ENCODE assay signal across 10 cellular contexts in the genomic region with DNA sequence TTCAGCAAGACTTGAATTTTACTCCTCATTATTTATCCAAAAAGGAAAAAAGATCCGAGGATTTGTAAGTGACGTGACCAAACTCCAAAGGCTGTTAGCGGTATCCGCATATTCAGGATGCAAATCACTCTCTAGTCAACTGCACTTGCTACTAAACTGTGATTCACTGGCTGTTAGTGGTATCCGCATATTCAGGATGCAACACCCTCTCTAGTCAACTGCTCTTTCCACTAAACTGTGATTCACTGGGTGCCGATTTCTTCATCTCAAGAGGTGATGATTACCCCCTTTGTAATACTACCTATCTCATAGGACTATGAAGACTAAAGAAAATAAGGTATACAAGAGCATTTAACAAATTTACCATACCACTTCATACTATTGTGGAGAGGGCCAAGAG. TPM values are rescaled to one million over a fixed set of nuclear protein-coding genes. Genes with fewer than 3 reads are reported as not detected.
A peak's percentile ranks its signal among the peaks of the same experiment; 100 is the strongest.
DNase-seq lines count a peak whose midpoint lies in the region; ATAC-seq, FAIRE-seq and TF ChIP-seq lines count a peak whose summit lies in the region.
"Had no signal": no experiment of that assay in that cellular context is flagged by ENCODE, and none has a peak within 500 bp of the region (broad histone marks: within the 10 kb centered on the region; RNA-seq: fewer than 3 reads in every experiment).

No MANE protein-coding gene starts in this region.

- no peak for TF ChIP-seq RAD21 in HepG2 (CRISPR knock-in tag; IDR thresholded peaks at IDR 0.05)

- peak overlapping the region; percentile 13; the same call in 1 of the 2 replicates for H3K4me3 ChIP-seq in Karpas-422 (ENCODE audit: low read length)
- H3K4me3 ChIP-seq in epithelial cell of esophagus (ENCODE audit: low read length) = no peak overlapping the region
- no peak overlapping the region for H3K4me3 ChIP-seq in HepG2 (replicated peaks in 1 of 3; ENCODE audit: insufficient read depth in 1 of 3, low read depth in 2 of 3, low read length in 3 of 3)

- 97% methylated on average over 6 of the region's 6 CpGs for WGBS in HepG2 (ENCODE audit: low lambda C conversion rate)

- no peak for TF ChIP-seq POLR2A in HepG2 (IDR thresholded peaks at IDR 0.05; ENCODE audit: insufficient read depth in 1 of 2, low read depth in 2 of 2, low read length in 2 of 2)

- peak overlapping the region; percentile 66 to 72 for H3K4me3 Mint-ChIP-seq in stimulated activated naive CD8-positive, alpha-beta T cell treated with anti-CD3 and anti-CD28 coated beads, Interleukin-15, amount 100 ng/mL, for 72 hours

- H3K9me2 ChIP-seq in Karpas-422 (replicated peaks; ENCODE audit: insufficient read depth, low read length) = no peaks in the 10 kb centered on the region

- no peaks in the 10 kb centered on the region for H3K9me3 Mint-ChIP-seq in stimulated activated naive CD8-positive, alpha-beta T cell treated with anti-CD3 and anti-CD28 coated beads, Interleukin-15, amount 100 ng/mL, for 72 hours

- no peak overlapping the region for H2AFZ ChIP-seq in Karpas-422 (ENCODE audit: low read length)
- H2AFZ ChIP-seq in HepG2 (ENCODE audit: low read length) = no peak overlapping the region

- no peaks in the 10 kb centered on the region for H4K20me1 ChIP-seq in Karpas-422 (ENCODE audit: insufficient read depth, low read depth, low read length)
- H4K20me1 ChIP-seq in HepG2 (ENCODE audit: insufficient read depth, low read length) = peaks cover 2% of the 10 kb centered on the region; the same call in 1 of the 2 replicates

- H3K4me1 Mint-ChIP-seq in stimulated activated naive CD8-positive, alpha-beta T cell treated with anti-CD3 and anti-CD28 coated beads, Interleukin-15, amount 100 ng/mL, for 72 hours = peaks cover 86% of the 10 kb centered on the region

- ATAC-seq in stimulated activated naive CD8-positive, alpha-beta T cell treated with anti-CD3 and anti-CD28 coated beads, Interleukin-15, amount 100 ng/mL, for 72 hours = peak; percentile 64
- ATAC-seq in HG03354 (IDR thresholded peaks at IDR 0.05; ENCODE audit: poor library complexity, severe bottlenecking, unreplicated experiment) = no peak
- no peak for ATAC-seq in HepG2

- peaks cover 94% of the 10 kb centered on the region for H3K79me2 ChIP-seq in Karpas-422 (ENCODE audit: low read length)
- H3K79me2 ChIP-seq in HepG2 (ENCODE audit: insufficient read depth, low read length) = peaks cover 43% of the 10 kb centered on the region

- H3K27ac ChIP-seq in Karpas-422 (ENCODE audit: low read length) (peak overlapping the region; percentile 16; the same call in 1 of the 2 replicates), HepG2 (ENCODE audit: extremely low read length, insufficient read depth, low read length) (no peak overlapping the region)

- TF ChIP-seq EP300 in HepG2 (IDR thresholded peaks at IDR 0.05; ENCODE audit: low read depth in 2 of 2, low read length in 2 of 2) (no peak), HepG2 (CRISPR knock-in tag; IDR thresholded peaks at IDR 0.05; ENCODE audit: borderline replicate concordance) (no peak)

- H3K27me3 Mint-ChIP-seq in stimulated activated naive CD8-positive, alpha-beta T cell treated with anti-CD3 and anti-CD28 coated beads, Interleukin-15, amount 100 ng/mL, for 72 hours = no peaks in the 10 kb centered on the region

- peak overlapping the region in 1 of 2 donors; percentile 19 for H3K27ac Mint-ChIP-seq in stimulated activated naive CD8-positive, alpha-beta T cell treated with anti-CD3 and anti-CD28 coated beads, Interleukin-15, amount 100 ng/mL, for 72 hours

- in situ Hi-C loops in HepG2 (cut with HindIII; ENCODE audit: extremely low pct_ligation_motif_present, low pct_unique_long_range_greater_than_20kb) = no loop called here

- H3K27me3 ChIP-seq in Karpas-422 (ENCODE audit: low read length) = no peaks in the 10 kb centered on the region
- no peaks in the 10 kb centered on the region for H3K27me3 ChIP-seq in HepG2 (ENCODE audit: control insufficient read depth in 1 of 2, insufficient read depth in 2 of 2, low read length in 2 of 2)

- CTCF ChIA-PET in HepG2 (lab: Yijun Ruan, JAX; ENCODE audit: low intra/inter-chr PET ratio, low total read pairs) = no interaction called here

- H3K9me3 ChIP-seq in Karpas-422 (ENCODE audit: low read length) = no peaks in the 10 kb centered on the region
- H3K9me3 ChIP-seq in HepG2 (ENCODE audit: low read length) = no peaks in the 10 kb centered on the region

- DNase-seq in stimulated activated CD4-positive, alpha-beta T cell treated with anti-CD3 and anti-CD28 coated beads, Interleukin-15, amount 100 ng/mL, for 24 hours = peak; percentile 18
- DNase-seq in stimulated activated CD4-positive, alpha-beta T cell treated with anti-CD3 and anti-CD28 coated beads, Interleukin-2, amount 100 ng/mL, for 24 hours = no peak
- DNase-seq in Karpas-422 (no peak), epithelial cell of esophagus (ENCODE audit: low read depth) (peak; percentile 98), SHP77 treated with DMSO at 0.1 percent for 48 hours (lab: John Stamatoyannopoulos, UW) (no peak), HepG2 (ENCODE audit: low spot score) (no peak)
- no peak for DNase-seq in stimulated activated naive CD8-positive, alpha-beta T cell treated with anti-CD3 and anti-CD28 coated beads, Interleukin-15, amount 100 ng/mL, for 72 hours
- DNase-seq: activated gamma-delta T cell treated with Interleukin-2 at 50 U/mL for 16 hours, Right ventricle myocardium superior had no signal

- no peaks in the 10 kb centered on the region for H3K36me3 ChIP-seq in Karpas-422 (ENCODE audit: insufficient read depth, low read length)
- H3K36me3 ChIP-seq in HepG2 (replicated peaks in 1 of 2; ENCODE audit: control insufficient read depth in 1 of 2, insufficient read depth in 2 of 2, low read length in 2 of 2) = no peaks in the 10 kb centered on the region; a peak in 1 of 5 replicates

- H3K4me2 ChIP-seq in Karpas-422 (ENCODE audit: low read depth, low read length, poor library complexity, severe bottlenecking) (peak overlapping the region; percentile 22), HepG2 (ENCODE audit: low read depth, low read length) (no peak overlapping the region)

- no peak for TF ChIP-seq CTCF in epithelial cell of esophagus (IDR thresholded peaks at IDR 0.05; ENCODE audit: insufficient read depth, low read depth, low read length, missing control alignments)
- no peak for TF ChIP-seq CTCF in HepG2 (CRISPR knock-in tag; IDR thresholded peaks at IDR 0.05)

- FAIRE-seq in HepG2 (lab: Jason Lieb, UNC) = no peak

- H3K9ac ChIP-seq in Karpas-422 (ENCODE audit: low read length) = peak overlapping the region; percentile 11; the same call in 1 of the 2 replicates
- H3K9ac ChIP-seq in HepG2 (ENCODE audit: insufficient read depth, low read depth, low read length) = no peak overlapping the region

- no TSS peak for BruUV-seq in HepG2 (replicated peaks; lab: Mats Ljungman, UMichigan)

- H3K4me1 ChIP-seq in Karpas-422 (ENCODE audit: low read length) (peaks cover 38% of the 10 kb centered on the region), HepG2 (ENCODE audit: insufficient read depth, low read length) (peaks cover 30% of the 10 kb centered on the region)

- POLR2A ChIA-PET in HepG2 (lab: Yijun Ruan, JAX) = no interaction called here

- intact Hi-C loops in HepG2 (cut with micrococcal nuclease; ENCODE audit: unreplicated experiment) = loop anchor here (10.0 kb wide), 1 partner anchor 47 kb away; no protein-coding TSS in a partner anchor

RNA-seq across cellular contexts. Expression of gene MAPKAP1, which starts 5.7 kb away (rescaled TPM):
- total RNA-seq in Karpas-422 (2014; rRNA removed; shearing (Covaris generic); ENCODE audit: low replicate concordance) = 62.8 and 85.1 TPM in 2 replicates
- total RNA-seq in HepG2 (2016; rRNA removed; fragmentation: Illumina TruSeq; extraction: Trizol) = 63.3 and 64.3 TPM in 2 replicates
- 73.6 and 79.6 TPM in 2 replicates for total RNA-seq in HepG2 (2016; cell fraction: cytosol; rRNA removed; fragmentation: Illumina TruSeq; extraction: Trizol; ENCODE audit: low read depth)
- 50.8 and 66.4 TPM in 2 replicates for total RNA-seq in HepG2 (2016; cell fraction: insoluble cytoplasmic fraction; rRNA removed; fragmentation: Illumina TruSeq; extraction: Trizol)
- total RNA-seq in HepG2 (2016; cell fraction: membrane; rRNA removed; fragmentation: Illumina TruSeq; extraction: Trizol) = 151 and 154 TPM in 2 replicates
- total RNA-seq in HepG2 (2016; cell fraction: nucleus; rRNA removed; fragmentation: Illumina TruSeq; extraction: Trizol) = 40.3 and 49.7 TPM in 2 replicates
- polyA plus RNA-seq in HepG2 (2011; rRNA removed) = 38.3 and 45.0 TPM in 2 replicates
- 31.1 and 37.8 TPM in 2 replicates for polyA plus RNA-seq in HepG2 (2011; cell fraction: cytosol; rRNA removed)
- 19.1 and 22.9 TPM in 2 replicates for polyA plus RNA-seq in HepG2 (2011; cell fraction: nucleus; rRNA removed)
- polyA plus RNA-seq in HepG2 (2012) = 23.3 and 24.3 TPM in 2 replicates
- polyA plus RNA-seq in HepG2 (2016; cell fraction: cytosol; fragmentation: Illumina TruSeq; extraction: Trizol; ENCODE audit: low read depth) = 152 and 156 TPM in 2 replicates
- 64.7 and 77.0 TPM in 2 replicates for polyA plus RNA-seq in HepG2 (2016; cell fraction: insoluble cytoplasmic fraction; fragmentation: Illumina TruSeq; extraction: Trizol; ENCODE audit: low read depth)
- 215 and 223 TPM in 2 replicates for polyA plus RNA-seq in HepG2 (2016; cell fraction: membrane; fragmentation: Illumina TruSeq; extraction: Trizol; ENCODE audit: low read depth)
- polyA plus RNA-seq in HepG2 (2016; cell fraction: nucleus; fragmentation: Illumina TruSeq; extraction: Trizol; ENCODE audit: insufficient read depth, low read depth) = 63.9 and 70.8 TPM in 2 replicates
- 42.8 and 148 TPM in 2 replicates for polyA minus RNA-seq in HepG2 (2011; rRNA and poly(A)+ RNA removed; ENCODE audit: low replicate concordance)
- 8.1 and 12.7 TPM in 2 replicates for polyA minus RNA-seq in HepG2 (2011; cell fraction: cytosol; rRNA and poly(A)+ RNA removed)
- 39.3 and 49.2 TPM in 2 replicates for polyA minus RNA-seq in HepG2 (2011; cell fraction: nucleus; rRNA and poly(A)+ RNA removed)

RNA-seq across cellular contexts. Expression of gene PBX3, which starts 45.8 kb away (rescaled TPM):
- 8.8 TPM in 2 replicates for total RNA-seq in Karpas-422 (2014; rRNA removed; shearing (Covaris generic); ENCODE audit: low replicate concordance)
- total RNA-seq in HepG2 (2016; rRNA removed; fragmentation: Illumina TruSeq; extraction: Trizol) = 9.1 and 11.2 TPM in 2 replicates
- total RNA-seq in HepG2 (2016; cell fraction: cytosol; rRNA removed; fragmentation: Illumina TruSeq; extraction: Trizol; ENCODE audit: low read depth) = 5.7 and 6.3 TPM in 2 replicates
- total RNA-seq in HepG2 (2016; cell fraction: insoluble cytoplasmic fraction; rRNA removed; fragmentation: Illumina TruSeq; extraction: Trizol) = 9.3 and 12.6 TPM in 2 replicates
- 9.0 and 10.8 TPM in 2 replicates for total RNA-seq in HepG2 (2016; cell fraction: membrane; rRNA removed; fragmentation: Illumina TruSeq; extraction: Trizol)
- 33.5 and 37.6 TPM in 2 replicates for total RNA-seq in HepG2 (2016; cell fraction: nucleus; rRNA removed; fragmentation: Illumina TruSeq; extraction: Trizol)
- 4.0 and 6.0 TPM in 2 replicates for polyA plus RNA-seq in HepG2 (2011; rRNA removed)
- polyA plus RNA-seq in HepG2 (2011; cell fraction: cytosol; rRNA removed) = 3.6 and 3.8 TPM in 2 replicates
- polyA plus RNA-seq in HepG2 (2011; cell fraction: nucleus; rRNA removed) = 2.9 and 3.4 TPM in 2 replicates
- 3.7 and 4.6 TPM in 2 replicates for polyA plus RNA-seq in HepG2 (2012)
- 4.4 and 6.4 TPM in 2 replicates for polyA plus RNA-seq in HepG2 (2016; cell fraction: cytosol; fragmentation: Illumina TruSeq; extraction: Trizol; ENCODE audit: low read depth)
- polyA plus RNA-seq in HepG2 (2016; cell fraction: insoluble cytoplasmic fraction; fragmentation: Illumina TruSeq; extraction: Trizol; ENCODE audit: low read depth) = 12.2 and 14.4 TPM in 2 replicates
- polyA plus RNA-seq in HepG2 (2016; cell fraction: membrane; fragmentation: Illumina TruSeq; extraction: Trizol; ENCODE audit: low read depth) = 10.9 and 12.0 TPM in 2 replicates
- polyA plus RNA-seq in HepG2 (2016; cell fraction: nucleus; fragmentation: Illumina TruSeq; extraction: Trizol; ENCODE audit: insufficient read depth, low read depth) = 13.5 and 14.5 TPM in 2 replicates
- polyA minus RNA-seq in HepG2 (2011; rRNA and poly(A)+ RNA removed; ENCODE audit: low replicate concordance) = 13.3 and 40.9 TPM in 2 replicates
- polyA minus RNA-seq in HepG2 (2011; cell fraction: cytosol; rRNA and poly(A)+ RNA removed) = 2.7 and 4.6 TPM in 2 replicates
- 36.1 and 42.9 TPM in 2 replicates for polyA minus RNA-seq in HepG2 (2011; cell fraction: nucleus; rRNA and poly(A)+ RNA removed)

Comparison
In these comparisons a context has a peak if more than half of its experiments do, and no peak if none do; other contexts are left out.
1. DNase-seq: peak in stimulated activated CD4-positive, alpha-beta T cell treated with anti-CD3 and anti-CD28 coated beads, Interleukin-15, amount 100 ng/mL, for 24 hours (single experiment) and epithelial cell of esophagus (single experiment); none in stimulated activated CD4-positive, alpha-beta T cell treated with anti-CD3 and anti-CD28 coated beads, Interleukin-2, amount 100 ng/mL, for 24 hours (0 of 2), Karpas-422 (single experiment), stimulated activated naive CD8-positive, alpha-beta T cell treated with anti-CD3 and anti-CD28 coated beads, Interleukin-15, amount 100 ng/mL, for 72 hours (0 of 2), SHP77 treated with DMSO at 0.1 percent for 48 hours (single experiment) and HepG2 (single experiment).